In the genomic region with DNA sequence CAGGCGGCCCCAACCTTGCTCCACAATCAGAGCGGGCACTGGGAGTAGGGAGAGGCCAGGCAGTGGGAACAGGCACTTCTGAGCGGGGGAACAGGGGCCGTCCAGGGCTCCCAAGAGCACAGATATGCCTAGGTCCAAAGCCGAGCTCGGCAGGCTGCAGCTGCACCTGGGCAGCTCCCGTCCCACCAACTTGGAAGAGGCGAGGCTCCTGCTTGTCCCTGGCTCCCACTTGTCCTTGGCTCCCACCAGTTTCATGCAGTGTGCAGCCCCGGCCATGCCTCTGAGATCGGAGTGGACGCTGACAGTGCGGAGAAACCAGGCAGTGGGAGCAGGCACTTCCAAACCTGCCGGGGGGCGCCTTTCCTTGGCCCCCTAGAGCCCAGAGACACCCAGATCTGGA, we compare ENCODE assay signal across 33 cellular contexts.
"Had no signal": no experiment of that assay in that cellular context is flagged by ENCODE, and none has a peak within 500 bp of the region (broad histone marks: within the 10 kb centered on the region; RNA-seq: fewer than 3 reads in every experiment).

No MANE protein-coding gene starts in this region.

- DNase-seq: Karpas-422, Kasumi-1, MG63, MM.1S, MV-4-11, NCI-H1048, NCI-H1092, NCI-H1092 treated with DMSO at 0.1 percent for 48 hours, NCI-H1105, NCI-H1105 treated with DMSO at 0.1 percent for 48 hours, NCI-H1417, NCI-H1417 treated with DMSO at 0.1 percent for 48 hours, NCI-H1436, NCI-H1436 treated with DMSO at 0.1 percent for 48 hours, NCI-H146, NCI-H1694, NCI-H1694 treated with DMSO at 0.1 percent for 48 hours, NCI-H187, NCI-H187 treated with DMSO at 0.1 percent for 48 hours, NCI-H1930, NCI-H2029, NCI-H2029 treated with DMSO at 0.1 percent for 48 hours, NCI-H2081, NCI-H2081 treated with DMSO at 0.1 percent for 48 hours, NCI-H2107, NCI-H2171, NCI-H2171 treated with DMSO at 0.1 percent for 48 hours, NCI-H2227 treated with DMSO at 0.1 percent for 48 hours, NCI-H226, NCI-H345, NCI-H446, NCI-H446 treated with DMSO at 0.1 percent for 48 hours, NCI-H510A had no signal
